Comparison of ENCODE assay signal across 15 cellular contexts in the genomic region with DNA sequence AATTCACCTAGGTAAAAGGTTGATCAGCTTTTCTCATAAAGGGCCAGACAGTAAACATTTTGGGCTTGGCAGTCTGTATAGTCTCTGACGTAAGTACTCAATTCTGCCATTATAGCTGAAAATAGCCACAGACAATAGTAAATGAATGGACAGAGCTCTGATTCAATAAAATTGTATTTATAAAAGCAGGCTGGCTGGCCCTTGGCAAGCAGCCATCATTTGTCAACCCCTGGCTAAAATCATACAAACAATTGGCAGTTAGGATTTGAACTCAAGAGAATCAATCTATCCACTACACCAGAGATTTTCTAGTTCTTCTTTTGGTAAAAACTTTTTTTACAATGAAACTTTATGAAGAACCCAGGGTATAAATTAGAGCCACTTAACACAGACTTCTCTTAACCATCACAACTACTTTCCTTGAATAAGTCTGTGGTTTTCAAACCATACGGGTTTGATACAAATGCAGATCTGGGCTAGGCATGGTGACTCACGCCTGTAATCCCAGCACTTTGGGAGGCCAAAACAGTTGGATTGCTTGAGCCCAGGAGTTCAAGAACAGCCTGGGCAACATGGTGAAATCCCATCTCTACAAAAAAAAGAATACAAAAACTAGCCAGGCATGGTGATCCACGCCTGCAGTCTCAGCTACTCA.
DNase-seq lines count a peak whose midpoint lies in the region; ATAC-seq, FAIRE-seq and TF ChIP-seq lines count a peak whose summit lies in the region.
"Had no signal": no experiment of that assay in that cellular context is flagged by ENCODE, and none has a peak within 500 bp of the region (broad histone marks: within the 10 kb centered on the region; RNA-seq: fewer than 3 reads in every experiment).

No MANE protein-coding gene starts in this region.

- DNase-seq in Ammon's horn (ENCODE audit: low spot score) (peak; percentile 70), NCI-H146 treated with DMSO at 0.1 percent for 48 hours (lab: John Stamatoyannopoulos, UW; ENCODE audit: unreplicated experiment) (peak; percentile 78), bronchial epithelial cell (ENCODE audit: low read depth) (peak; percentile 44), kidney tubule cell (ENCODE audit: low spot score) (peak; percentile 41), smooth muscle cell (lab: John Stamatoyannopoulos, UW; ENCODE audit: unreplicated experiment) (no peak)
- no peak for DNase-seq in activated CD4-positive, alpha-beta T cell treated with anti-CD3 and anti-CD28 coated beads for 1 hour
- DNase-seq in activated effector memory CD4-positive, alpha-beta T cell treated with anti-CD3 and anti-CD28 coated beads, Interleukin-2, amount 50 U/mL, for 16 hours = no peak
- DNase-seq: activated naive CD8-positive, alpha-beta T cell treated with anti-CD3 and anti-CD28 coated beads, Interleukin-2, amount 50 U/mL, for 24 hours; cortex of kidney; DMS79; NCI-H524 treated with DMSO at 0.1 percent for 48 hours; stimulated activated CD4-positive, alpha-beta T cell treated with anti-CD3 and anti-CD28 coated beads, Interleukin-1b, Interleukin-23, amount 100 ng/mL, for 48 hours had no signal

- H4K20me1 ChIP-seq in smooth muscle cell (ENCODE audit: low read depth) = no peaks in the 10 kb centered on the region

- FAIRE-seq in bronchial epithelial cell (lab: Jason Lieb, UNC) = no peak

- H3K79me2 ChIP-seq in smooth muscle cell (ENCODE audit: low read depth) = no peaks in the 10 kb centered on the region

- H3K4me3 ChIP-seq in bronchial epithelial cell (ENCODE audit: low read depth, low read length) (no peak overlapping the region), smooth muscle cell (no peak overlapping the region)
- H3K4me3 ChIP-seq: SJCRH30 had no signal

- H3K9me3 ChIP-seq in smooth muscle cell (replicated peaks; ENCODE audit: low read depth) = no peaks in the 10 kb centered on the region
- H3K9me3 ChIP-seq: SJCRH30 had no signal

- H3K4me1 ChIP-seq in smooth muscle cell (ENCODE audit: low read depth) = no peaks in the 10 kb centered on the region
- H3K4me1 ChIP-seq: SJCRH30 had no signal

- no peaks in the 10 kb centered on the region for H3F3A ChIP-seq in smooth muscle cell (ENCODE audit: low read depth)

- no peak overlapping the region for H2AFZ ChIP-seq in smooth muscle cell (ENCODE audit: low read depth)

- H3K4me2 ChIP-seq in smooth muscle cell = no peak overlapping the region

- no peaks in the 10 kb centered on the region for H3K36me3 ChIP-seq in bronchial epithelial cell (ENCODE audit: control insufficient read depth, insufficient read depth, low read length)
- no peaks in the 10 kb centered on the region for H3K36me3 ChIP-seq in smooth muscle cell (ENCODE audit: low read depth)
- H3K36me3 ChIP-seq: SJCRH30 had no signal

- H3K9ac ChIP-seq in smooth muscle cell (ENCODE audit: low read depth) = no peak overlapping the region

- 42% methylated on average over 4 of the region's 4 CpGs for WGBS in smooth muscle cell (ENCODE audit: low lambda C conversion rate)

- TF ChIP-seq CTCF in bronchial epithelial cell (IDR thresholded peaks at IDR 0.05; ENCODE audit: insufficient read depth, low read length, severe bottlenecking) (no peak), smooth muscle cell (IDR thresholded peaks at IDR 0.05; ENCODE audit: borderline replicate concordance, insufficient read depth, poor library complexity, severe bottlenecking) (no peak)

- no peak for ATAC-seq in HG03442 (IDR thresholded peaks at IDR 0.05; ENCODE audit: unreplicated experiment)
- ATAC-seq: activated naive CD8-positive, alpha-beta T cell treated with anti-CD3 and anti-CD28 coated beads, Interleukin-2, amount 50 U/mL, for 24 hours; WTC11 had no signal

- H3K27me3 ChIP-seq in bronchial epithelial cell (ENCODE audit: control insufficient read depth, insufficient read depth, low read length) (no peaks in the 10 kb centered on the region), smooth muscle cell (ENCODE audit: low read depth) (no peaks in the 10 kb centered on the region)
- H3K27me3 ChIP-seq: SJCRH30 had no signal

- no peak overlapping the region for H3K27ac ChIP-seq in smooth muscle cell (ENCODE audit: low read depth)
- H3K27ac ChIP-seq: SJCRH30 had no signal

Comparison
In these comparisons a context has a peak if more than half of its experiments do, and no peak if none do; other contexts are left out.
1. DNase-seq: peak in Ammon's horn (single experiment), NCI-H146 treated with DMSO at 0.1 percent for 48 hours (single experiment), bronchial epithelial cell (single experiment) and kidney tubule cell (single experiment); none in activated CD4-positive, alpha-beta T cell treated with anti-CD3 and anti-CD28 coated beads for 1 hour (single experiment), activated effector memory CD4-positive, alpha-beta T cell treated with anti-CD3 and anti-CD28 coated beads, Interleukin-2, amount 50 U/mL, for 16 hours (single experiment) and smooth muscle cell (single experiment).